16 cellular contexts compared by ENCODE assay signal in genomic region chr2:151918308-151918707, GRCh38.
DNase-seq lines count a peak whose midpoint lies in the region; ATAC-seq and TF ChIP-seq lines count a peak whose summit lies in the region.
"Had no signal": no experiment of that assay in that cellular context is flagged by ENCODE, and none has a peak within 500 bp of the region (broad histone marks: within the 10 kb centered on the region; RNA-seq: fewer than 3 reads in every experiment).

No MANE protein-coding gene starts in this region.

- H3K27ac ChIP-seq in dorsolateral prefrontal cortex (peak overlapping the region in 31 of 59 donors; percentile 0 to 53 (median 29)), trophoblast cell (ENCODE audit: low read depth, low read length) (no peak overlapping the region)
- H3K27ac ChIP-seq: hepatocyte, upper lobe of left lung had no signal

- H3K23ac ChIP-seq in trophoblast cell (ENCODE audit: low read length) = no peak overlapping the region

- H2BK5ac ChIP-seq in trophoblast cell (ENCODE audit: low read depth, low read length, poor library complexity) = no peak overlapping the region

- WGBS in trophoblast cell (ENCODE audit: extremely low coverage, insufficient coverage, insufficient read length) = no CpG with 5 or more reads among the region's 2 CpGs

- no peak overlapping the region for H3K9ac ChIP-seq in trophoblast cell (ENCODE audit: low read length)

- no peaks in the 10 kb centered on the region for H3K9me3 ChIP-seq in trophoblast cell (ENCODE audit: insufficient read depth, low read depth, low read length)
- H3K9me3 ChIP-seq: Caco-2, upper lobe of left lung had no signal

- H3K79me2 ChIP-seq in trophoblast cell (ENCODE audit: control insufficient read depth, insufficient read depth, low read length, poor library complexity) = peaks cover 3% of the 10 kb centered on the region
- H3K79me2 ChIP-seq: hepatocyte had no signal

- H3K4me3 ChIP-seq in dorsolateral prefrontal cortex = no peak overlapping the region
- no peak overlapping the region for H3K4me3 ChIP-seq in trophoblast cell (ENCODE audit: low read depth, low read length)
- H3K4me3 ChIP-seq: hepatocyte, upper lobe of left lung had no signal

- H3K27me3 ChIP-seq in dorsolateral prefrontal cortex (no peaks in the 10 kb centered on the region), trophoblast cell (ENCODE audit: insufficient read depth, low read length) (no peaks in the 10 kb centered on the region)
- H3K27me3 ChIP-seq: hepatocyte, upper lobe of left lung had no signal

- H2BK120ac ChIP-seq in trophoblast cell (ENCODE audit: insufficient read depth, low read length, poor library complexity) = no peak overlapping the region

- no peak overlapping the region for H4K8ac ChIP-seq in trophoblast cell (ENCODE audit: low read depth, low read length)

- peak; percentile 82 for ATAC-seq in Right ventricle myocardium inferior

- intact Hi-C loops in Right ventricle myocardium inferior (cut with DNase I) (no loop called here), cardiac septum (cut with DNase I) (no loop called here), dorsolateral prefrontal cortex (cut with DNase I) (no loop called here)

- no peak for TF ChIP-seq CTCF in dorsolateral prefrontal cortex (IDR thresholded peaks at IDR 0.05 in 54 of 56, conservative IDR thresholded peaks at IDR 0.05 in 2 of 56; ENCODE audit: low read depth in 1 of 56, partially characterized antibody in 56 of 56)

- no peak overlapping the region for H4K91ac ChIP-seq in trophoblast cell (ENCODE audit: low read depth, low read length)

- no peaks in the 10 kb centered on the region for H3K36me3 ChIP-seq in trophoblast cell (ENCODE audit: control insufficient read depth in 1 of 2, insufficient read depth in 2 of 2, low read length in 2 of 2)
- H3K36me3 ChIP-seq: upper lobe of left lung had no signal

- H2AK5ac ChIP-seq in trophoblast cell (ENCODE audit: low read length) = no peak overlapping the region

- peaks cover 2 to 5% of the 10 kb centered on the region in 2 experiments for H3K4me1 ChIP-seq in trophoblast cell (ENCODE audit: control insufficient read depth in 1 of 2, insufficient read depth in 2 of 2, low read length in 2 of 2)
- H3K4me1 ChIP-seq: Caco-2 had no signal

- DNase-seq in Right ventricle myocardium inferior (ENCODE audit: missing footprints) = no peak
- DNase-seq in cardiac septum (ENCODE audit: low spot score) = no peak
- peak; percentile 74 to 92 for DNase-seq in NOMO-1 (lab: John Stamatoyannopoulos, UW; ENCODE audit: unreplicated experiment in 2 of 2)
- no peak for DNase-seq in dorsolateral prefrontal cortex
- peak; percentile 45 for DNase-seq in superior temporal gyrus (ENCODE audit: extremely low spot score)
- DNase-seq in stimulated activated CD4-positive, alpha-beta T cell treated with anti-CD3 and anti-CD28 coated beads, Interleukin-4, amount 100 ng/mL, for 24 hours = no peak
- no peak for DNase-seq in trophoblast cell
- no peak for DNase-seq in HuH-7 (ENCODE audit: low spot score)
- DNase-seq: activated CD4-positive, alpha-beta T cell treated with anti-CD3 and anti-CD28 coated beads, Interleukin-2, amount 50 U/mL, for 48 hours; Caco-2; NCI-H187; NCI-H69; nephron progenitor cell; stimulated activated CD4-positive, alpha-beta T cell treated with anti-CD3 and anti-CD28 coated beads, Interleukin-4, amount 100 ng/mL, for 4 hours had no signal

- no peak overlapping the region for H2AFZ ChIP-seq in trophoblast cell (ENCODE audit: insufficient read depth, low read length, poor library complexity)
- H2AFZ ChIP-seq: hepatocyte had no signal

- peaks cover 2% of the 10 kb centered on the region for H3K79me1 ChIP-seq in trophoblast cell (ENCODE audit: low read length)

- no peak overlapping the region for H4K12ac ChIP-seq in trophoblast cell (ENCODE audit: low read depth, low read length)

- no peak overlapping the region for H3K14ac ChIP-seq in trophoblast cell (ENCODE audit: low read length)

- no peak overlapping the region for H3K18ac ChIP-seq in trophoblast cell (ENCODE audit: low read length)

- H2BK12ac ChIP-seq in trophoblast cell (ENCODE audit: low read length) = no peak overlapping the region

- no peak overlapping the region for H3K4me2 ChIP-seq in trophoblast cell (ENCODE audit: low read length)
- H3K4me2 ChIP-seq: hepatocyte had no signal

- H3K4ac ChIP-seq in trophoblast cell (ENCODE audit: low read depth, low read length) = no peak overlapping the region

Comparison
In these comparisons a context has a peak if more than half of its experiments do, and no peak if none do; other contexts are left out.
1. DNase-seq: peak in NOMO-1 (2 of 2) and superior temporal gyrus (single experiment); none in Right ventricle myocardium inferior (single experiment), cardiac septum (single experiment), dorsolateral prefrontal cortex (0 of 10), stimulated activated CD4-positive, alpha-beta T cell treated with anti-CD3 and anti-CD28 coated beads, Interleukin-4, amount 100 ng/mL, for 24 hours (single experiment), trophoblast cell (0 of 2) and HuH-7 (single experiment).